28 cellular contexts compared by ENCODE assay signal in genomic region chr4:161704040-161704439, GRCh38.
"Had no signal": no experiment of that assay in that cellular context is flagged by ENCODE, and none has a peak within 500 bp of the region (broad histone marks: within the 10 kb centered on the region; RNA-seq: fewer than 3 reads in every experiment).

No MANE protein-coding gene starts in this region.

- H3K27me3 Mint-ChIP-seq: naive B cell; stimulated activated naive B cell treated with anti-CD40 and anti-IgM and Interleukin-4, amounts not matched to agents 10 μg/mL and 1 μg/mL and 100 μg/mL, for 72 hours had no signal

- DNase-seq: immature natural killer cell; kidney; left colon; left lung; lower lobe of right lung; mammary epithelial cell; mesenchymal stem cell; naive B cell; natural killer cell; ovary; retina; right cardiac atrium; stimulated activated CD4-positive, alpha-beta T cell treated with anti-CD3 and anti-CD28 coated beads, Interleukin-12 subunit alpha, Interleukin-12 subunit beta, amount 100 ng/mL, for 4 hours; stimulated activated CD4-positive, alpha-beta T cell treated with anti-CD3 and anti-CD28 coated beads, Interleukin-15, amount 100 ng/mL, for 24 hours; stimulated activated CD4-positive, alpha-beta T cell treated with anti-CD3 and anti-CD28 coated beads, Interleukin-2, amount 100 ng/mL, for 24 hours; stimulated activated CD4-positive, alpha-beta T cell treated with anti-CD3 and anti-CD28 coated beads, Interleukin-4, amount 100 ng/mL, for 1 hour; stimulated activated naive B cell treated with anti-CD40 and anti-IgM and Interleukin-4, amounts not matched to agents 10 μg/mL and 1 μg/mL and 100 μg/mL, for 72 hours; stimulated activated naive CD8-positive, alpha-beta T cell treated with anti-CD3 and anti-CD28 coated beads, Interleukin-15, Interleukin-2, amounts not matched to agents 100 U/mL and 50 U/mL, for 24 hours; stomach; testis; thyroid gland; transverse colon; upper lobe of left lung had no signal

- H3K4me3 ChIP-seq: left lung, lower lobe of right lung, ovary, prostate gland, skin epidermis, stomach, testis, thyroid gland, transverse colon, upper lobe of left lung, vagina had no signal

- H3K9me3 ChIP-seq: left lung, lower lobe of right lung, ovary, prostate gland, stomach, testis, thyroid gland, transverse colon, upper lobe of left lung, vagina had no signal

- H3K36me3 Mint-ChIP-seq: immature natural killer cell; mesothelial cell of epicardium; naive B cell; natural killer cell; stimulated activated naive B cell treated with anti-CD40 and anti-IgM and Interleukin-4, amounts not matched to agents 10 μg/mL and 1 μg/mL and 100 μg/mL, for 72 hours had no signal

- H3K36me3 ChIP-seq: left lung, lower lobe of right lung, ovary, prostate gland, stomach, thyroid gland, transverse colon, upper lobe of left lung, vagina had no signal

- H3K27ac ChIP-seq: left lung, lower lobe of right lung, ovary, prostate gland, skin epidermis, stomach, testis, thyroid gland, transverse colon, upper lobe of left lung, vagina had no signal

- H3K4me1 ChIP-seq: left lung, lower lobe of right lung, prostate gland, stomach, testis, thyroid gland, transverse colon, upper lobe of left lung, vagina had no signal

- H3K4me1 Mint-ChIP-seq: immature natural killer cell; mesothelial cell of epicardium; naive B cell; natural killer cell; stimulated activated naive B cell treated with anti-CD40 and anti-IgM and Interleukin-4, amounts not matched to agents 10 μg/mL and 1 μg/mL and 100 μg/mL, for 72 hours had no signal

- H3K9me3 Mint-ChIP-seq: mesothelial cell of epicardium had no signal

- H3K27me3 ChIP-seq: left lung, ovary, stomach, testis, thyroid gland, transverse colon, upper lobe of left lung, vagina had no signal

- H3K4me3 Mint-ChIP-seq: immature natural killer cell; mesothelial cell of epicardium; naive B cell; natural killer cell; stimulated activated naive B cell treated with anti-CD40 and anti-IgM and Interleukin-4, amounts not matched to agents 10 μg/mL and 1 μg/mL and 100 μg/mL, for 72 hours had no signal

- H3K27ac Mint-ChIP-seq: immature natural killer cell; mesothelial cell of epicardium; naive B cell; natural killer cell; stimulated activated naive B cell treated with anti-CD40 and anti-IgM and Interleukin-4, amounts not matched to agents 10 μg/mL and 1 μg/mL and 100 μg/mL, for 72 hours had no signal

- FAIRE-seq: islet of Langerhans, kidney had no signal
